Comparison of ENCODE assay signal across 15 cellular contexts in the genomic region with DNA sequence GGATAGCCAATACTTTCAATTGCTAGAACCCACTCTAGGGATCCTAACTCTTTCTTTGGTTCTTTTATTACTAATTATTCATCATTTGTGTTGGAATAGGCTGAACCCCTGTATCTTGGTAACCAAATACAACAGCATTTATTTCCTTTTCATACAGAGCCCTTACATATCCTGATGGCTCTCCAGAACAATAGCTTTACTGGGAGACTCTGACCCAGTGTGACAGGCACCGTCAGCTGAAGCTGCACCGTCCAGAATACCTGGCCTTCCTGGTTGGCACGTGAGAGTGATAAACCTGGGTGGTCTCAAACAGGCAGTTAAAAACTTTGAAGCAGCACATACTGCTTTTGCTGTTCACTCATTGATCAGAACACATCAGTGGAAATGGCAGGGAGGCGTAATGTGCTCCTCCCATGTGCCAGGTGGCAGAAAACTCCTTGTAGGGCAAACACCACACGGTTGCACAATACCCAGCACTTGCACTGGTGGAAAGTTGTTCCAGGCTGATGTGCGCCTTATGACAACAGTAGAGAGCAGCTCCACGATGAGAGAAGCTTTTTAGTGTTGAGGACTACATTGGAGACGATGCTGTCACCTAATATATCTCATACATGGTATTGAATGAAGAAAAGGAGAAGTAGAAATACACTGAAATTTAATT.
DNase-seq lines count a peak whose midpoint lies in the region; ATAC-seq, FAIRE-seq and TF ChIP-seq lines count a peak whose summit lies in the region.
"Had no signal": no experiment of that assay in that cellular context is flagged by ENCODE, and none has a peak within 500 bp of the region (broad histone marks: within the 10 kb centered on the region; RNA-seq: fewer than 3 reads in every experiment).

No MANE protein-coding gene starts in this region.

- no peak overlapping the region for H3K27ac ChIP-seq in HepG2 (ENCODE audit: extremely low read length, insufficient read depth, low read length)
- H3K27ac ChIP-seq: C4-2B, HL-60 had no signal

- H3K9me2 ChIP-seq in Loucy (replicated peaks; ENCODE audit: low read depth, low read length), result no peaks in the 10 kb centered on the region

- FAIRE-seq in bronchial epithelial cell (lab: Jason Lieb, UNC), result peak; percentile 76
- FAIRE-seq in HepG2 (lab: Jason Lieb, UNC), result no peak
- FAIRE-seq: A204.1, H54 had no signal

- H3K27me3 ChIP-seq in Loucy (ENCODE audit: insufficient read depth, low read length, poor library complexity, severe bottlenecking) (no peaks in the 10 kb centered on the region), bronchial epithelial cell (ENCODE audit: control insufficient read depth, insufficient read depth, low read length) (no peaks in the 10 kb centered on the region), HepG2 (ENCODE audit: control insufficient read depth in 1 of 2, insufficient read depth in 2 of 2, low read length in 2 of 2) (no peaks in the 10 kb centered on the region)
- H3K27me3 ChIP-seq: BE2C had no signal

- H3K79me2 ChIP-seq in Loucy (ENCODE audit: insufficient read depth, low read length) (no peaks in the 10 kb centered on the region), HepG2 (ENCODE audit: insufficient read depth, low read length) (no peaks in the 10 kb centered on the region)

- no peak for ATAC-seq in HepG2
- ATAC-seq: HCT116 had no signal

- H2AFZ ChIP-seq in Loucy (ENCODE audit: low read length) (no peak overlapping the region), HepG2 (ENCODE audit: low read length) (no peak overlapping the region)

- H3K4me3 ChIP-seq in Loucy (ENCODE audit: low read length, poor library complexity, severe bottlenecking), result no peak overlapping the region
- H3K4me3 ChIP-seq in bronchial epithelial cell (ENCODE audit: low read depth, low read length), result no peak overlapping the region
- no peak overlapping the region for H3K4me3 ChIP-seq in HepG2 (replicated peaks in 1 of 3; ENCODE audit: insufficient read depth in 1 of 3, low read depth in 2 of 3, low read length in 3 of 3)

- in situ Hi-C loops in HepG2 (cut with HindIII; ENCODE audit: extremely low pct_ligation_motif_present, low pct_unique_long_range_greater_than_20kb), result no loop called here

- TF ChIP-seq EP300 in HepG2 (IDR thresholded peaks at IDR 0.05; ENCODE audit: low read depth in 2 of 2, low read length in 2 of 2), result no peak
- TF ChIP-seq EP300 in HepG2 (CRISPR knock-in tag; IDR thresholded peaks at IDR 0.05; ENCODE audit: borderline replicate concordance), result no peak

- TF ChIP-seq RAD21 in HepG2 (CRISPR knock-in tag; IDR thresholded peaks at IDR 0.05), result no peak

- CTCF ChIA-PET in HepG2 (lab: Yijun Ruan, JAX; ENCODE audit: low intra/inter-chr PET ratio, low total read pairs), result no interaction called here

- TF ChIP-seq POLR2A in HepG2 (IDR thresholded peaks at IDR 0.05; ENCODE audit: insufficient read depth in 1 of 2, low read depth in 2 of 2, low read length in 2 of 2), result no peak

- no peak for TF ChIP-seq CTCF in Loucy (conservative IDR thresholded peaks at IDR 0.05; ENCODE audit: low read length)
- TF ChIP-seq CTCF in bronchial epithelial cell (IDR thresholded peaks at IDR 0.05; ENCODE audit: insufficient read depth, low read length, severe bottlenecking), result no peak
- TF ChIP-seq CTCF in HepG2 (CRISPR knock-in tag; IDR thresholded peaks at IDR 0.05), result no peak

- POLR2A ChIA-PET in HepG2 (lab: Yijun Ruan, JAX), result no interaction called here

- H3K36me3 ChIP-seq in Loucy (ENCODE audit: insufficient read depth, low read length) (no peaks in the 10 kb centered on the region), bronchial epithelial cell (ENCODE audit: control insufficient read depth, insufficient read depth, low read length) (no peaks in the 10 kb centered on the region), HepG2 (replicated peaks in 1 of 2; ENCODE audit: control insufficient read depth in 1 of 2, insufficient read depth in 2 of 2, low read length in 2 of 2) (no peaks in the 10 kb centered on the region)
- H3K36me3 ChIP-seq: BE2C had no signal

- H3K4me2 ChIP-seq in Loucy (ENCODE audit: low read depth, low read length, poor library complexity, severe bottlenecking) (peak overlapping the region; percentile 46), HepG2 (ENCODE audit: low read depth, low read length) (no peak overlapping the region)

- WGBS in HepG2 (ENCODE audit: low lambda C conversion rate), result 51% methylated on average over 8 of the region's 8 CpGs

- no peak overlapping the region for H3K9ac ChIP-seq in Loucy (ENCODE audit: low read depth, low read length, poor library complexity, severe bottlenecking)
- no peak overlapping the region for H3K9ac ChIP-seq in HepG2 (ENCODE audit: insufficient read depth, low read depth, low read length)

- H3K4me1 ChIP-seq in Loucy (ENCODE audit: insufficient read depth, low read length, poor library complexity, severe bottlenecking) (peaks cover 26% of the 10 kb centered on the region), HepG2 (ENCODE audit: insufficient read depth, low read length) (no peaks in the 10 kb centered on the region)
- H3K4me1 ChIP-seq: BE2C had no signal

- H4K20me1 ChIP-seq in Loucy (ENCODE audit: insufficient read depth, low read length, poor library complexity, severe bottlenecking) (no peaks in the 10 kb centered on the region), HepG2 (ENCODE audit: insufficient read depth, low read length) (no peaks in the 10 kb centered on the region)

- H3K9me3 ChIP-seq in Loucy (ENCODE audit: insufficient read depth, low read depth, low read length), result no peaks in the 10 kb centered on the region
- peaks cover 65% of the 10 kb centered on the region for H3K9me3 ChIP-seq in HepG2 (ENCODE audit: low read length)
- H3K9me3 ChIP-seq: BE2C had no signal

- no TSS peak for BruUV-seq in HepG2 (replicated peaks; lab: Mats Ljungman, UMichigan)

- H3F3A ChIP-seq in Loucy (ENCODE audit: low read depth), result peaks cover 4% of the 10 kb centered on the region; the same call in 1 of the 2 replicates

- intact Hi-C loops in HepG2 (cut with micrococcal nuclease; ENCODE audit: unreplicated experiment), result no loop called here

- DNase-seq in HT-29 (ENCODE audit: low spot score), result peak; percentile 8
- DNase-seq in bronchial epithelial cell (ENCODE audit: low read depth), result no peak
- DNase-seq in HepG2 (ENCODE audit: low spot score), result no peak
- no peak for DNase-seq in NOMO-1 (lab: John Stamatoyannopoulos, UW; ENCODE audit: unreplicated experiment in 2 of 2)
- no peak for DNase-seq in nucleus accumbens (lab: John Stamatoyannopoulos, UW)
- no peak for DNase-seq in NCI-H1417 treated with DMSO at 0.1 percent for 48 hours (lab: John Stamatoyannopoulos, UW)
- DNase-seq: BE2C, DMS53, GF-D8 had no signal

TF ChIP-seq in HepG2, 621 proteins besides CTCF, POLR2A, EP300 and RAD21:
- TF ChIP-seq, protein P1, sequence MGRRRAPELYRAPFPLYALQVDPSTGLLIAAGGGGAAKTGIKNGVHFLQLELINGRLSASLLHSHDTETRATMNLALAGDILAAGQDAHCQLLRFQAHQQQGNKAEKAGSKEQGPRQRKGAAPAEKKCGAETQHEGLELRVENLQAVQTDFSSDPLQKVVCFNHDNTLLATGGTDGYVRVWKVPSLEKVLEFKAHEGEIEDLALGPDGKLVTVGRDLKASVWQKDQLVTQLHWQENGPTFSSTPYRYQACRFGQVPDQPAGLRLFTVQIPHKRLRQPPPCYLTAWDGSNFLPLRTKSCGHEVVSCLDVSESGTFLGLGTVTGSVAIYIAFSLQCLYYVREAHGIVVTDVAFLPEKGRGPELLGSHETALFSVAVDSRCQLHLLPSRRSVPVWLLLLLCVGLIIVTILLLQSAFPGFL (CRISPR knock-in tag; IDR thresholded peaks at IDR 0.05), result no peak
- peak; percentile 73; the same call in 1 of the 2 replicates for TF ChIP-seq CEBPB (IDR thresholded peaks at IDR 0.05; ENCODE audit: borderline replicate concordance, low read depth, low read length)
- no peak for TF ChIP-seq NR0B2 (CRISPR knock-in tag; IDR thresholded peaks at IDR 0.05)
- TF ChIP-seq HOXD1 (CRISPR knock-in tag; IDR thresholded peaks at IDR 0.05), result no peak
- TF ChIP-seq DNMT3B (CRISPR knock-in tag; conservative IDR thresholded peaks at IDR 0.05), result no peak
- no peak for TF ChIP-seq NBN (conservative IDR thresholded peaks at IDR 0.05)
- TF ChIP-seq PHF21A (CRISPR knock-in tag; IDR thresholded peaks at IDR 0.05), result no peak
